Comparison of ENCODE assay signal across 19 cellular contexts in the genomic region with DNA sequence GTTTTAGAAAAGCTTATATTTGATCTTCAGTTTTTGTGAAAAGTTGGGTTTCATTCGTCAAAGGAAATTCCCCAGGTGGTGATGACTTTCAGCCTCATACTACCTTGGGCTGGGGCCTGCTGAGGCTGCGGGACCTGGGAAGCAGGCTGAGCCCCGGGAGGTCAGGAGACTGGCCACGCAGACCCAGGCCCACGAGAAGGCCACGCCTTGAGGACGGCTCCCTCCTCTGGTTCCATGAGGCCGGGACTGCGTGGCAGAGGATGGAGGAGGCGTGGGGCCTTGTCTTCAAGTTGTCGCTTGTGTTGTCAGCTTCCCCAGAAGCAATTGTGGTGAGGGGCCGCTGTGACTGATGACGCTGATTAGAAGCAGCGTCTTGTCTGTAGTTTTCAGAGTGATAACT. TPM values are rescaled to one million over a fixed set of nuclear protein-coding genes. Genes with fewer than 3 reads are reported as not detected.
DNase-seq lines count a peak whose midpoint lies in the region; ATAC-seq and TF ChIP-seq lines count a peak whose summit lies in the region.
"Had no signal": no experiment of that assay in that cellular context is flagged by ENCODE, and none has a peak within 500 bp of the region (broad histone marks: within the 10 kb centered on the region; RNA-seq: fewer than 3 reads in every experiment).

No MANE protein-coding gene starts in this region.

- H3K9me3 ChIP-seq in CD4-positive, alpha-beta memory T cell (ENCODE audit: control insufficient read depth in 1 of 2, low read length in 2 of 2), result no peaks in the 10 kb centered on the region
- H3K9me3 ChIP-seq: BE2C, HAP-1, Peyer's patch had no signal

- no peak overlapping the region for H3K4me3 ChIP-seq in dorsolateral prefrontal cortex
- H3K4me3 ChIP-seq in CD4-positive, alpha-beta memory T cell (ENCODE audit: low read length in 2 of 2), result no peak overlapping the region
- H3K4me3 ChIP-seq: HAP-1, Peyer's patch had no signal

- peaks cover 3% of the 10 kb centered on the region for H3K27me3 Mint-ChIP-seq in nephron progenitor cell (ENCODE audit: low read depth, poor library complexity)
- H3K27me3 Mint-ChIP-seq in CD4-positive, alpha-beta memory T cell, result no peaks in the 10 kb centered on the region

- CTCF ChIA-PET in RWPE1 (lab: Yijun Ruan, JAX), result interaction anchor here (1.1 kb wide), 1 partner anchor 44 kb away, joined by 3 read pairs; no protein-coding TSS in a partner anchor
- CTCF ChIA-PET in CD4-positive, alpha-beta memory T cell (lab: Charles Lee; ENCODE audit: partially characterized antibody), result no interaction called here

- POLR2A ChIA-PET in RWPE1 (lab: Yijun Ruan, JAX; ENCODE audit: low non-redundant PET), result no interaction called here
- POLR2A ChIA-PET in CD4-positive, alpha-beta memory T cell (lab: Charles Lee; ENCODE audit: partially characterized antibody), result no interaction called here

- intact Hi-C loops in dorsolateral prefrontal cortex (cut with DNase I), result no loop called here
- intact Hi-C loops in CD4-positive, alpha-beta memory T cell (cut with micrococcal nuclease), result no loop called here

- H3K9me3 Mint-ChIP-seq in nephron progenitor cell, result no peaks in the 10 kb centered on the region
- no peaks in the 10 kb centered on the region for H3K9me3 Mint-ChIP-seq in CD4-positive, alpha-beta memory T cell
- H3K9me3 Mint-ChIP-seq: CD8-positive, alpha-beta T cell had no signal

- H3K4me1 ChIP-seq in CD4-positive, alpha-beta memory T cell (ENCODE audit: insufficient read depth, low read length), result no peaks in the 10 kb centered on the region
- H3K4me1 ChIP-seq: BE2C, HAP-1 had no signal

- H3K4me3 Mint-ChIP-seq in nephron progenitor cell, result no peak overlapping the region
- H3K4me3 Mint-ChIP-seq in CD4-positive, alpha-beta memory T cell, result no peak overlapping the region
- H3K4me3 Mint-ChIP-seq: CD8-positive, alpha-beta T cell had no signal

- H3K4me1 Mint-ChIP-seq in nephron progenitor cell, result peaks cover 4% of the 10 kb centered on the region
- H3K4me1 Mint-ChIP-seq in CD4-positive, alpha-beta memory T cell, result peaks cover 4 to 27% (median 7%) of the 10 kb centered on the region in 4 donors

- H3K27ac ChIP-seq in RWPE1 (0 out of 2 replicates have a peak overlapping the region, but pooled peaks have one; percentile 21), dorsolateral prefrontal cortex (peak overlapping the region in 57 of 59 donors; percentile 17 to 100 (median 95)), temporal lobe (ENCODE audit: low read depth, low read length) (peak overlapping the region; percentile 81)
- H3K27ac ChIP-seq in CD4-positive, alpha-beta memory T cell (ENCODE audit: low read depth, low read length), result no peak overlapping the region

- DNase-seq in RWPE1 (ENCODE audit: low spot score), result no peak
- no peak for DNase-seq in dorsolateral prefrontal cortex
- DNase-seq in nephron progenitor cell, result no peak
- no peak for DNase-seq in CD4-positive, alpha-beta memory T cell
- DNase-seq in epidermal melanocyte (ENCODE audit: insufficient read length, low spot score), result no peak
- DNase-seq: BE2C; CD8-positive, alpha-beta T cell; Kasumi-1; NCI-H1417; NCI-H2029; NCI-H2171 treated with DMSO at 0.1 percent for 48 hours; SHP77 had no signal

- H3K27me3 ChIP-seq in dorsolateral prefrontal cortex, result no peaks in the 10 kb centered on the region
- H3K27me3 ChIP-seq in CD4-positive, alpha-beta memory T cell (ENCODE audit: insufficient read depth, low read length), result no peaks in the 10 kb centered on the region
- H3K27me3 ChIP-seq: BE2C, Peyer's patch had no signal

- no peak for TF ChIP-seq CTCF in RWPE1 (conservative IDR thresholded peaks at IDR 0.05; ENCODE audit: low read depth)
- TF ChIP-seq CTCF in dorsolateral prefrontal cortex (IDR thresholded peaks at IDR 0.05 in 54 of 56, conservative IDR thresholded peaks at IDR 0.05 in 2 of 56; ENCODE audit: low read depth in 1 of 56, partially characterized antibody in 56 of 56), result no peak
- TF ChIP-seq CTCF in nephron progenitor cell (IDR thresholded peaks at IDR 0.05), result no peak

- peaks cover 61% of the 10 kb centered on the region for H3K36me3 Mint-ChIP-seq in nephron progenitor cell (ENCODE audit: low read depth)
- peaks cover 64 to 77% of the 10 kb centered on the region in 2 donors for H3K36me3 Mint-ChIP-seq in CD4-positive, alpha-beta memory T cell

- H3K27ac Mint-ChIP-seq in nephron progenitor cell, result peak overlapping the region; percentile 90
- no peak overlapping the region for H3K27ac Mint-ChIP-seq in CD4-positive, alpha-beta memory T cell
- H3K27ac Mint-ChIP-seq: CD8-positive, alpha-beta T cell had no signal

- H3K36me3 ChIP-seq in CD4-positive, alpha-beta memory T cell (ENCODE audit: insufficient read depth, low read length), result peaks cover 88% of the 10 kb centered on the region
- H3K36me3 ChIP-seq: BE2C had no signal

- no peak for ATAC-seq in GM19397 (IDR thresholded peaks at IDR 0.05; ENCODE audit: unreplicated experiment)
- ATAC-seq: CD8-positive, alpha-beta T cell had no signal

RNA-seq across cellular contexts. Expression of a gene that starts 11.8 kb away (rescaled TPM):
- total RNA-seq in dorsolateral prefrontal cortex (100 to 1,000 TPM; 146 to 408 (median 218) TPM), temporal lobe (35.7 TPM)
- total RNA-seq in CD4-positive, alpha-beta memory T cell, result 100 to 1,000 TPM; 145 to 153 TPM
- polyA plus RNA-seq in CD4-positive, alpha-beta memory T cell, result 100 to 1,000 TPM; 123 to 138 TPM

RNA-seq across cellular contexts. Expression of a gene that starts 26.4 kb away (rescaled TPM):
- 100 to 1,000 TPM in 66 of 120 experiments, 10 to 100 TPM in 54; 11.2 to 509 (median 107) TPM for total RNA-seq in dorsolateral prefrontal cortex
- total RNA-seq in temporal lobe, result 0.49 TPM
- not detected for total RNA-seq in CD4-positive, alpha-beta memory T cell
- not detected for polyA plus RNA-seq in CD4-positive, alpha-beta memory T cell
- total RNA-seq: Daoy, NCI-H460 had no signal
- polyA plus RNA-seq: AG04450 had no signal

RNA-seq across cellular contexts. Expression of a gene that starts 50.8 kb away (rescaled TPM):
- total RNA-seq in dorsolateral prefrontal cortex, result 10 to 100 TPM in 76 of 120 experiments, 1 to 10 TPM in 44; 1.9 to 31.7 (median 11.6) TPM
- 5.2 TPM for total RNA-seq in temporal lobe
- total RNA-seq in CD4-positive, alpha-beta memory T cell, result not detected
- polyA plus RNA-seq in CD4-positive, alpha-beta memory T cell, result not detected
- total RNA-seq: CD8-positive, alpha-beta T cell; Daoy; NCI-H460 had no signal
- polyA plus RNA-seq: AG04450 had no signal
